ENCODE assay signal across 13 cellular contexts in genomic region chr21:17921579-17922530, GRCh38.
DNase-seq lines count a peak whose midpoint lies in the region; ATAC-seq and TF ChIP-seq lines count a peak whose summit lies in the region.
"Had no signal": no experiment of that assay in that cellular context is flagged by ENCODE, and none has a peak within 500 bp of the region (broad histone marks: within the 10 kb centered on the region; RNA-seq: fewer than 3 reads in every experiment).

No MANE protein-coding gene starts in this region.

- peaks cover 9% of the 10 kb centered on the region for H3K9me3 ChIP-seq in mammary epithelial cell (replicated peaks; ENCODE audit: insufficient read depth, low read length)
- H3K9me3 ChIP-seq: thyroid gland had no signal

- WGBS in mammary epithelial cell (ENCODE audit: low coverage, missing lambda C conversion rate): 46% methylated on average over 2 of the region's 2 CpGs

- ATAC-seq in HG03565 (IDR thresholded peaks at IDR 0.05; ENCODE audit: unreplicated experiment): no peak
- ATAC-seq in HG03097 (IDR thresholded peaks at IDR 0.05; ENCODE audit: low FRiP score, unreplicated experiment): no peak
- ATAC-seq: activated CD8-positive, alpha-beta T cell treated with anti-CD3 and anti-CD28 coated beads, Interleukin-2, amount 10 ng/mL, durations not matched to agents 7 days and 5 days; naive thymus-derived CD4-positive, alpha-beta T cell had no signal

- in situ Hi-C loops in mammary epithelial cell (cut with MboI; ENCODE audit: low sequenced_read_pairs in 2 of 2): no loop called here

- peak; percentile 80 for DNase-seq in BJ (ENCODE audit: low read depth)
- DNase-seq in LHCN-M2 (ENCODE audit: low read depth): peak; percentile 88
- DNase-seq in mammary epithelial cell: peak; percentile 97
- peak; percentile 63 for DNase-seq in kidney tubule cell (ENCODE audit: low spot score)
- no peak for DNase-seq in D341Med (ENCODE audit: low spot score)
- DNase-seq in glomerular visceral epithelial cell (ENCODE audit: extremely low spot score): no peak
- DNase-seq: activated CD8-positive, alpha-beta T cell treated with anti-CD3 and anti-CD28 coated beads, Interleukin-2, amount 10 ng/mL, durations not matched to agents 7 days and 5 days; naive thymus-derived CD4-positive, alpha-beta T cell; NCI-H187; stimulated activated CD4-positive, alpha-beta T cell treated with anti-CD3 and anti-CD28 coated beads, Interleukin-2, amount 100 ng/mL, for 24 hours; thyroid gland had no signal

- no peaks in the 10 kb centered on the region for H4K20me1 ChIP-seq in mammary epithelial cell (ENCODE audit: insufficient read depth, low read length)

- H3K4me1 ChIP-seq in mammary epithelial cell (ENCODE audit: insufficient read depth, low read length): peaks cover 21% of the 10 kb centered on the region

- POLR2A ChIA-PET in BJ (lab: Charles Lee): no interaction called here

- TSS peak; percentile 39 for BruUV-seq in mammary epithelial cell (replicated peaks; lab: Mats Ljungman, UMichigan)

- TF ChIP-seq CTCF in BJ (IDR thresholded peaks at IDR 0.05; ENCODE audit: insufficient read depth, low read depth, low read length) (no peak), mammary epithelial cell (conservative IDR thresholded peaks at IDR 0.05 in 1 of 2, IDR thresholded peaks at IDR 0.05 in 1 of 2; ENCODE audit: extremely low read depth in 1 of 2, insufficient read depth in 1 of 2, low read depth in 1 of 2, low read length in 2 of 2) (no peak)

- no peaks in the 10 kb centered on the region for H3K79me2 ChIP-seq in mammary epithelial cell (ENCODE audit: insufficient read depth, low read length)

- peak overlapping the region; percentile 55 for H3K27ac ChIP-seq in mammary epithelial cell (ENCODE audit: insufficient read depth, low read depth, low read length)
- H3K27ac ChIP-seq: thyroid gland had no signal

- H3K9ac ChIP-seq in mammary epithelial cell (ENCODE audit: insufficient read depth, low read length): no peak overlapping the region

- H3K4me3 ChIP-seq in BJ (ENCODE audit: low read depth, low read length) (no peak overlapping the region), mammary epithelial cell (replicated peaks in 1 of 3; ENCODE audit: insufficient read depth in 1 of 3, low read depth in 2 of 3, low read length in 3 of 3) (no peak overlapping the region)
- H3K4me3 ChIP-seq: thyroid gland had no signal

- no peaks in the 10 kb centered on the region for H3K36me3 ChIP-seq in BJ (ENCODE audit: control insufficient read depth, insufficient read depth, low read length)
- H3K36me3 ChIP-seq in mammary epithelial cell (ENCODE audit: insufficient read depth, low read length): no peaks in the 10 kb centered on the region
- H3K36me3 ChIP-seq: thyroid gland had no signal

- dilution Hi-C loops in mammary epithelial cell (cut with HindIII; ENCODE audit: low sequenced_read_pairs): loop anchor here (25.0 kb wide), 1 partner anchor 260 kb away; no protein-coding TSS in a partner anchor

- CTCF ChIA-PET in BJ (lab: Yijun Ruan, JAX) (interaction anchor here (0.6 to 1.5 kb wide), 3 partner anchors 224 to 244 kb away, joined by 3 read pairs; no protein-coding TSS in a partner anchor), mammary epithelial cell (lab: Charles Lee; ENCODE audit: low non-redundant PET) (interaction anchor here (0.9 kb wide), 1 partner anchor 11 kb away, joined by 9 read pairs; no protein-coding TSS in a partner anchor)

- H3K27me3 ChIP-seq in BJ (ENCODE audit: control insufficient read depth, insufficient read depth, low read length): no peaks in the 10 kb centered on the region
- no peaks in the 10 kb centered on the region for H3K27me3 ChIP-seq in mammary epithelial cell (ENCODE audit: insufficient read depth, low read length)
- H3K27me3 ChIP-seq: thyroid gland had no signal

- peak overlapping the region; percentile 46 for H2AFZ ChIP-seq in mammary epithelial cell (ENCODE audit: low read depth, low read length)

- peak overlapping the region; percentile 38 for H3K4me2 ChIP-seq in mammary epithelial cell (ENCODE audit: insufficient read depth, low read depth, low read length)

- intact Hi-C loops in mammary epithelial cell (cut with micrococcal nuclease): loop anchor here (10.0 kb wide), 1 partner anchor 373 kb away; no protein-coding TSS in a partner anchor

Comparison
In these comparisons a context has a peak if more than half of its experiments do, and no peak if none do; other contexts are left out.
1. DNase-seq: peak in BJ (single experiment), LHCN-M2 (single experiment), mammary epithelial cell (single experiment) and kidney tubule cell (single experiment); none in D341Med (single experiment) and glomerular visceral epithelial cell (single experiment).